Comparison of ENCODE assay signal across 8 cellular contexts in the genomic region with DNA sequence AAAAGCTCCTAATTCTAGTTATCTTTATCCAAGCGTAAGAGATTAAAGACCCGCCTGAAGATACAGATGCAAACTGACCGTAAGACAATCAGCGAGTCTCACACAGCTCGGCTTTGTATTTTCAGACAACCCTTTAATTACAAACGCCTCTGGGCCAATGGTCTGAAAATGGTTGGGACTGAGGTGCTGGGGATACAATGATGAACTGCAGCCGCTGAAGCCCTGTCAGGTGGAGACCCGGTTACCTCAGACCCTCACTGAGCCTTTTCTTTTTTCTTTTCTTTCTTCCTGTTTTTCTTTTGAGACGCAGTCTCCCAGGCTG. TPM values are rescaled to one million over a fixed set of nuclear protein-coding genes. Genes with fewer than 3 reads are reported as not detected.
DNase-seq lines count a peak whose midpoint lies in the region; ATAC-seq and TF ChIP-seq lines count a peak whose summit lies in the region.

No MANE protein-coding gene starts in this region.

- peak overlapping the region; percentile 96 for H3K9ac ChIP-seq in mesenchymal stem cell (ENCODE audit: low read length)

- no peak overlapping the region for H2BK15ac ChIP-seq in mesenchymal stem cell (ENCODE audit: low read depth, poor library complexity, severe bottlenecking)

- H2BK5ac ChIP-seq in mesenchymal stem cell (ENCODE audit: low read depth, low read length, poor library complexity, severe bottlenecking), result no peak overlapping the region

- POLR2A ChIA-PET in activated CD4-positive, alpha-beta T cell treated with anti-CD3 and anti-CD28 coated beads for 36 hours (lab: Charles Lee), result interaction anchor here (0.6 to 2.0 kb wide), 3 partner anchors 20 to 287 kb away, joined by 3 to 15 read pairs (median 4); a partner anchor contains a TSS
- POLR2A ChIA-PET in OCI-LY7 (lab: Charles Lee), result interaction anchor here (0.6 to 2.9 kb wide), 15 partner anchors 10 to 1421 kb away, joined by 3 to 14 read pairs (median 4); a partner anchor contains a TSS

- H3K4me1 ChIP-seq in OCI-LY7 (ENCODE audit: insufficient read depth, low read length, poor library complexity, severe bottlenecking) (peaks cover 10% of the 10 kb centered on the region), mesenchymal stem cell (ENCODE audit: control insufficient read depth, insufficient read depth, low read depth, low read length) (peaks cover 2% of the 10 kb centered on the region), uterus (no peaks in the 10 kb centered on the region)

- peak overlapping the region; percentile 97 for H3K27ac Mint-ChIP-seq in activated CD4-positive, alpha-beta T cell treated with anti-CD3 and anti-CD28 coated beads for 36 hours
- H3K27ac Mint-ChIP-seq in HFFc6, result peak overlapping the region; percentile 97

- H2BK12ac ChIP-seq in mesenchymal stem cell (ENCODE audit: low read length in 2 of 2), result no peak overlapping the region

- no peak for DNase-seq in activated CD4-positive, alpha-beta T cell treated with anti-CD3 and anti-CD28 coated beads for 36 hours
- no peak for DNase-seq in activated CD4-positive, alpha-beta T cell treated with anti-CD3 and anti-CD28 coated beads, Interleukin-2, amount 50 U/mL, for 1 hour
- no peak for DNase-seq in HFFc6
- peak; percentile 23 for DNase-seq in OCI-LY7 (ENCODE audit: low spot score)
- peak; percentile 14 for DNase-seq in dermis blood vessel endothelial cell
- peak; percentile 29 for DNase-seq in mesenchymal stem cell
- no peak for DNase-seq in uterus
- DNase-seq in NCI-H2107 treated with DMSO at 0.1 percent for 48 hours (lab: John Stamatoyannopoulos, UW; ENCODE audit: unreplicated experiment), result no peak

- intact Hi-C loops in activated CD4-positive, alpha-beta T cell treated with anti-CD3 and anti-CD28 coated beads for 36 hours (cut with DNase I, micrococcal nuclease), result loop anchor here (1.0 to 5.0 kb wide), 10 partner anchors 73 to 469 kb away; a partner anchor contains a TSS
- intact Hi-C loops in OCI-LY7 (cut with micrococcal nuclease; ENCODE audit: unreplicated experiment) (no loop called here), uterus (cut with DNase I; ENCODE audit: low total_unique reads) (no loop called here)

- H3K36me3 Mint-ChIP-seq in activated CD4-positive, alpha-beta T cell treated with anti-CD3 and anti-CD28 coated beads for 36 hours (ENCODE audit: low read depth), result peaks cover 9% of the 10 kb centered on the region
- H3K36me3 Mint-ChIP-seq in HFFc6 (ENCODE audit: low read depth), result no peaks in the 10 kb centered on the region

- H3K4me1 Mint-ChIP-seq in activated CD4-positive, alpha-beta T cell treated with anti-CD3 and anti-CD28 coated beads for 36 hours, result peaks cover 8% of the 10 kb centered on the region
- peaks cover 9% of the 10 kb centered on the region for H3K4me1 Mint-ChIP-seq in HFFc6 (ENCODE audit: low read depth)

- no peaks in the 10 kb centered on the region for H3K9me3 ChIP-seq in OCI-LY7 (ENCODE audit: low read length)
- H3K9me3 ChIP-seq in mesenchymal stem cell (ENCODE audit: control insufficient read depth, low read length), result no peaks in the 10 kb centered on the region
- H3K9me3 ChIP-seq in uterus, result no peaks in the 10 kb centered on the region

- peak overlapping the region in 1 of 2 experiments; percentile 11 for H3K4ac ChIP-seq in mesenchymal stem cell (ENCODE audit: low read depth in 1 of 2, low read length in 2 of 2)

- CTCF ChIA-PET in activated CD4-positive, alpha-beta T cell treated with anti-CD3 and anti-CD28 coated beads for 36 hours (lab: Charles Lee), result interaction anchor here (0.6 to 2.4 kb wide), 3 partner anchors 12 to 345 kb away, joined by 3 to 6 read pairs (median 3); no protein-coding TSS in a partner anchor
- CTCF ChIA-PET in OCI-LY7 (lab: Charles Lee; ENCODE audit: unreplicated experiment), result interaction anchor here (1.0 kb wide), 1 partner anchor 286 kb away, joined by 3 read pairs; a partner anchor contains a TSS

- peak overlapping the region; percentile 11 for H3K27ac ChIP-seq in OCI-LY7 (ENCODE audit: low read depth, low read length, poor library complexity, severe bottlenecking)
- peak overlapping the region; percentile 35 for H3K27ac ChIP-seq in mesenchymal stem cell (ENCODE audit: low read length, poor library complexity, severe bottlenecking)
- H3K27ac ChIP-seq in uterus, result peak overlapping the region; percentile 88 to 89

- WGBS in mesenchymal stem cell, result 47% methylated on average over 7 of the region's 9 CpGs

- H3K36me3 ChIP-seq in OCI-LY7 (ENCODE audit: insufficient read depth, low read length) (no peaks in the 10 kb centered on the region), mesenchymal stem cell (ENCODE audit: control insufficient read depth in 1 of 2, insufficient read depth in 2 of 2, low read depth in 1 of 2, low read length in 2 of 2) (peaks cover 5 to 10% of the 10 kb centered on the region in 2 experiments), uterus (no peaks in the 10 kb centered on the region)

- H2AFZ ChIP-seq in OCI-LY7 (ENCODE audit: low read length) (peak overlapping the region; percentile 85), mesenchymal stem cell (ENCODE audit: low read depth, low read length) (peak overlapping the region; percentile 56)

- H3K9me3 Mint-ChIP-seq in activated CD4-positive, alpha-beta T cell treated with anti-CD3 and anti-CD28 coated beads for 36 hours (ENCODE audit: low read depth), result no peaks in the 10 kb centered on the region
- no peaks in the 10 kb centered on the region for H3K9me3 Mint-ChIP-seq in HFFc6

- H4K91ac ChIP-seq in mesenchymal stem cell (ENCODE audit: low read length), result no peak overlapping the region

- H3K27me3 Mint-ChIP-seq in activated CD4-positive, alpha-beta T cell treated with anti-CD3 and anti-CD28 coated beads for 36 hours, result no peaks in the 10 kb centered on the region
- H3K27me3 Mint-ChIP-seq in HFFc6 (ENCODE audit: insufficient read depth), result no peaks in the 10 kb centered on the region

- H2AK5ac ChIP-seq in mesenchymal stem cell (ENCODE audit: low read length, severe bottlenecking), result no peak overlapping the region

- BruUV-seq in OCI-LY7 (replicated peaks; lab: Mats Ljungman, UMichigan), result TSS peak; percentile 67

- no peak overlapping the region for H2BK120ac ChIP-seq in mesenchymal stem cell (ENCODE audit: low read depth, low read length)

- H3K18ac ChIP-seq in mesenchymal stem cell (ENCODE audit: low read depth in 1 of 2, low read length in 2 of 2), result peak overlapping the region in 1 of 2 experiments; percentile 21

- peak; percentile 11 for ATAC-seq in activated CD4-positive, alpha-beta T cell treated with anti-CD3 and anti-CD28 coated beads for 36 hours

- H4K20me1 ChIP-seq in OCI-LY7 (ENCODE audit: insufficient read depth, low read length), result no peaks in the 10 kb centered on the region

- no peak for TF ChIP-seq POLR2A in uterus (IDR thresholded peaks at IDR 0.05)

- peak overlapping the region; percentile 99 for H3K4me3 Mint-ChIP-seq in activated CD4-positive, alpha-beta T cell treated with anti-CD3 and anti-CD28 coated beads for 36 hours
- peak overlapping the region; percentile 99 for H3K4me3 Mint-ChIP-seq in HFFc6

- TF ChIP-seq CTCF in HFFc6 (IDR thresholded peaks at IDR 0.05), result no peak
- no peak for TF ChIP-seq CTCF in OCI-LY7 (conservative IDR thresholded peaks at IDR 0.05; ENCODE audit: low read length)
- no peak for TF ChIP-seq CTCF in uterus (IDR thresholded peaks at IDR 0.05)

- H3K9me2 ChIP-seq in OCI-LY7 (ENCODE audit: insufficient read depth, low read length), result no peaks in the 10 kb centered on the region

- peak overlapping the region; percentile 79 for H3K4me2 ChIP-seq in OCI-LY7 (ENCODE audit: low read length)
- peak overlapping the region; percentile 64 for H3K4me2 ChIP-seq in mesenchymal stem cell (ENCODE audit: low read length, poor library complexity, severe bottlenecking)

- H3K23ac ChIP-seq in mesenchymal stem cell (ENCODE audit: low read length in 2 of 2), result no peak overlapping the region

- H3K27me3 ChIP-seq in mesenchymal stem cell (ENCODE audit: control insufficient read depth in 1 of 2, insufficient read depth in 1 of 2, low read length in 2 of 2) (no peaks in the 10 kb centered on the region), uterus (no peaks in the 10 kb centered on the region)

- peak overlapping the region in 1 of 2 experiments; percentile 36 for H3K14ac ChIP-seq in mesenchymal stem cell (ENCODE audit: low read length in 2 of 2)

- H3K4me3 ChIP-seq in OCI-LY7 (ENCODE audit: low read depth, low read length, poor library complexity, severe bottlenecking) (peak overlapping the region; percentile 77), mesenchymal stem cell (ENCODE audit: insufficient read depth in 1 of 2, low read depth in 1 of 2, low read length in 2 of 2) (peak overlapping the region; percentile 67 to 86), uterus (peak overlapping the region; percentile 52 to 84)

- H3K79me2 ChIP-seq in OCI-LY7 (ENCODE audit: insufficient read depth, low read depth, low read length), result no peaks in the 10 kb centered on the region

- peak overlapping the region; percentile 54 for H4K8ac ChIP-seq in mesenchymal stem cell (ENCODE audit: low read length)

- H3K79me1 ChIP-seq in mesenchymal stem cell (replicated peaks; ENCODE audit: low read length, poor library complexity, severe bottlenecking), result peaks cover 18% of the 10 kb centered on the region

RNA-seq across cellular contexts. Expression of a gene that starts 0.7 kb away (rescaled TPM):
- 10 to 100 TPM; 34.3 to 42.1 TPM for total RNA-seq in activated CD4-positive, alpha-beta T cell treated with anti-CD3 and anti-CD28 coated beads for 36 hours
- total RNA-seq in HFFc6 (2021; fragmentation: NEBNext Ultra II Directional; extraction: Animal tissue kit (Norgen Biotek cat#: 25700)), result 10 to 100 TPM; 28.2 to 33.0 (median 32.1) TPM
- 6.4 and 8.7 TPM in 2 replicates for total RNA-seq in OCI-LY7 (2014; rRNA removed; shearing (Covaris generic))
- 13.6 and 18.0 TPM in 2 replicates for total RNA-seq in OCI-LY7 (2022)
- 11.2 and 15.3 TPM in 2 replicates for total RNA-seq in dermis blood vessel endothelial cell
- polyA plus RNA-seq in mesenchymal stem cell (2013, experiment 1 of 2), result 39.0 TPM
- polyA plus RNA-seq in mesenchymal stem cell (2013, experiment 2 of 2), result 38.3 TPM
- 10 to 100 TPM; 27.6 to 77.6 (median 63.9) TPM for total RNA-seq in uterus

Comparison
In these comparisons a context has a peak if more than half of its experiments do, and no peak if none do; other contexts are left out.
1. DNase-seq: peak in OCI-LY7 (single experiment), dermis blood vessel endothelial cell (single experiment) and mesenchymal stem cell (single experiment); none in activated CD4-positive, alpha-beta T cell treated with anti-CD3 and anti-CD28 coated beads for 36 hours (single experiment), activated CD4-positive, alpha-beta T cell treated with anti-CD3 and anti-CD28 coated beads, Interleukin-2, amount 50 U/mL, for 1 hour (single experiment), HFFc6 (single experiment), uterus (0 of 2) and NCI-H2107 treated with DMSO at 0.1 percent for 48 hours (single experiment).
2. H3K27ac ChIP-seq: peak in every context shown above with its lines; median percentile 88 in uterus; 35 in mesenchymal stem cell; 11 in OCI-LY7.
3. intact Hi-C loops: an anchor here in activated CD4-positive, alpha-beta T cell treated with anti-CD3 and anti-CD28 coated beads for 36 hours (1.0 to 5.0 kb wide); none called in OCI-LY7 and uterus.
4. Peak in every context shown above with its lines, with median percentiles within 50 percentile points of each other: H3K4me3 ChIP-seq.